ENCODE assay signal across 15 cellular contexts in genomic region chr6:160386869-160387518, GRCh38. TPM values are rescaled to one million over a fixed set of nuclear protein-coding genes. Genes with fewer than 3 reads are reported as not detected.
DNase-seq lines count a peak whose midpoint lies in the region; ATAC-seq and TF ChIP-seq lines count a peak whose summit lies in the region.
"Had no signal": no experiment of that assay in that cellular context is flagged by ENCODE, and none has a peak within 500 bp of the region (broad histone marks: within the 10 kb centered on the region; RNA-seq: fewer than 3 reads in every experiment).

No MANE protein-coding gene starts in this region.

- RAD21 ChIA-PET in HCT116 (lab: Charles Lee; ENCODE audit: low non-redundant PET in 1 of 2, low total read pairs in 2 of 2, uncharacterized antibody in 2 of 2, unreplicated experiment in 2 of 2), result no interaction called here

- no peak overlapping the region for H2AFZ ChIP-seq in HCT116 (ENCODE audit: low read depth, low read length, poor library complexity, severe bottlenecking)
- H2AFZ ChIP-seq: parathyroid adenoma had no signal

- intact Hi-C loops in HCT116 (cut with micrococcal nuclease), result no loop called here

- no peaks in the 10 kb centered on the region for H3K4me1 Mint-ChIP-seq in activated T-cell treated with anti-CD3 and anti-CD28 coated beads, Interleukin-2, amount 50 U/mL, for 4 hours (ENCODE audit: low read depth)
- no peaks in the 10 kb centered on the region for H3K4me1 Mint-ChIP-seq in HFFc6 (ENCODE audit: low read depth)
- H3K4me1 Mint-ChIP-seq: activated CD4-positive, alpha-beta memory T cell treated with anti-CD3 and anti-CD28 coated beads, Interleukin-2, amount 10 ng/mL, durations not matched to agents 7 days and 5 days had no signal

- no peaks in the 10 kb centered on the region for H4K20me1 ChIP-seq in HCT116 (ENCODE audit: insufficient read depth)

- in situ Hi-C loops in astrocyte of the spinal cord (cut with HindIII; ENCODE audit: low sequenced_read_pairs), result no loop called here

- CTCF ChIA-PET in HCT116 (lab: Charles Lee), result no interaction called here

- H3K36me3 ChIP-seq in HCT116 (ENCODE audit: control insufficient read depth in 1 of 2, insufficient read depth in 2 of 2, low read length in 2 of 2) (no peaks in the 10 kb centered on the region), stomach smooth muscle (ENCODE audit: control insufficient read depth in 2 of 2, insufficient read depth in 2 of 2, low read length in 2 of 2) (no peaks in the 10 kb centered on the region)

- no peaks in the 10 kb centered on the region for H3K36me3 Mint-ChIP-seq in activated T-cell treated with anti-CD3 and anti-CD28 coated beads, Interleukin-2, amount 50 U/mL, for 4 hours (ENCODE audit: insufficient read depth)
- H3K36me3 Mint-ChIP-seq in HFFc6 (ENCODE audit: low read depth), result no peaks in the 10 kb centered on the region

- TF ChIP-seq RAD21 in HCT116 (IDR thresholded peaks at IDR 0.05; ENCODE audit: low read depth), result no peak; the same call in 1 of the 2 replicates

- H3K9me3 ChIP-seq in HCT116 (ENCODE audit: control insufficient read depth in 1 of 2, insufficient read depth in 1 of 2, low read depth in 1 of 2, low read length in 2 of 2), result no peaks in the 10 kb centered on the region
- peaks cover 0 to 4% of the 10 kb centered on the region in 2 donors for H3K9me3 ChIP-seq in stomach smooth muscle (ENCODE audit: control insufficient read depth in 2 of 2, low read length in 2 of 2)

- no TSS peak for BruUV-seq in HCT116 (replicated peaks; lab: Mats Ljungman, UMichigan)

- peak; percentile 33 for DNase-seq in HCT116 (ENCODE audit: low read depth, low spot score)
- peak; percentile 9 for DNase-seq in astrocyte of the spinal cord (ENCODE audit: low read depth, low spot score)
- peak; percentile 52 for DNase-seq in kidney glomerular epithelial cell (lab: John Stamatoyannopoulos, UW)
- no peak for DNase-seq in activated T-cell treated with anti-CD3 and anti-CD28 coated beads, Interleukin-2, amount 50 U/mL, for 4 hours
- no peak for DNase-seq in HFFc6
- DNase-seq: activated CD4-positive, alpha-beta memory T cell treated with anti-CD3 and anti-CD28 coated beads, Interleukin-2, amount 10 ng/mL, durations not matched to agents 7 days and 5 days; activated naive CD4-positive, alpha-beta T cell treated with anti-CD3 and anti-CD28 coated beads, Interleukin-2, amount 50 U/mL, for 16 hours; DMS 273 treated with DMSO at 0.1 percent for 48 hours; NCI-H510A had no signal

- no peak overlapping the region for H3K27ac ChIP-seq in HCT116 (ENCODE audit: low read depth, low read length)
- H3K27ac ChIP-seq in stomach smooth muscle (ENCODE audit: low read length), result peak overlapping the region; percentile 50
- H3K27ac ChIP-seq: KMS-11, parathyroid adenoma had no signal

- no peaks in the 10 kb centered on the region for H3K9me2 ChIP-seq in HCT116 (ENCODE audit: insufficient read depth)

- H3K27ac Mint-ChIP-seq in HFFc6, result no peak overlapping the region
- H3K27ac Mint-ChIP-seq: activated CD4-positive, alpha-beta memory T cell treated with anti-CD3 and anti-CD28 coated beads, Interleukin-2, amount 10 ng/mL, durations not matched to agents 7 days and 5 days had no signal

- peak overlapping the region; percentile 63 for H3K4me2 ChIP-seq in HCT116 (ENCODE audit: low read length)
- H3K4me2 ChIP-seq: KMS-11 had no signal

- H3K4me1 ChIP-seq in HCT116 (ENCODE audit: control insufficient read depth in 1 of 2, insufficient read depth in 2 of 2, low read length in 2 of 2) (peaks cover 23 to 30% of the 10 kb centered on the region in 2 experiments), stomach smooth muscle (ENCODE audit: control insufficient read depth, insufficient read depth, low read length) (peaks cover 33% of the 10 kb centered on the region)
- H3K4me1 ChIP-seq: parathyroid adenoma had no signal

- H3K4me3 ChIP-seq in HCT116 (replicated peaks in 1 of 2; ENCODE audit: low read depth in 1 of 2, low read length in 2 of 2) (no peak overlapping the region), astrocyte of the spinal cord (ENCODE audit: low read depth, low read length) (no peak overlapping the region), stomach smooth muscle (ENCODE audit: low read length in 2 of 2) (peak overlapping the region in 1 of 2 donors; percentile 3)

- H3K27me3 ChIP-seq in HCT116 (ENCODE audit: insufficient read depth, low read length), result no peaks in the 10 kb centered on the region
- H3K27me3 ChIP-seq in stomach smooth muscle (ENCODE audit: control insufficient read depth in 1 of 2, insufficient read depth in 2 of 2, low read length in 2 of 2), result no peaks in the 10 kb centered on the region

- no peak for TF ChIP-seq POLR2A in HCT116 (IDR thresholded peaks at IDR 0.05; ENCODE audit: borderline replicate concordance, extremely low read depth, insufficient read depth, insufficient read length)

- H3K4me3 Mint-ChIP-seq in activated T-cell treated with anti-CD3 and anti-CD28 coated beads, Interleukin-2, amount 50 U/mL, for 4 hours, result no peak overlapping the region
- no peak overlapping the region for H3K4me3 Mint-ChIP-seq in HFFc6
- H3K4me3 Mint-ChIP-seq: activated CD4-positive, alpha-beta memory T cell treated with anti-CD3 and anti-CD28 coated beads, Interleukin-2, amount 10 ng/mL, durations not matched to agents 7 days and 5 days had no signal

- H3K9me3 Mint-ChIP-seq in activated T-cell treated with anti-CD3 and anti-CD28 coated beads, Interleukin-2, amount 50 U/mL, for 4 hours, result peaks cover 15% of the 10 kb centered on the region
- H3K9me3 Mint-ChIP-seq in HFFc6, result peaks cover 30% of the 10 kb centered on the region
- H3K9me3 Mint-ChIP-seq: activated CD4-positive, alpha-beta memory T cell treated with anti-CD3 and anti-CD28 coated beads, Interleukin-2, amount 10 ng/mL, durations not matched to agents 7 days and 5 days had no signal

- H3K9ac ChIP-seq in HCT116 (ENCODE audit: low read length), result no peak overlapping the region
- H3K9ac ChIP-seq in stomach smooth muscle (ENCODE audit: low read length in 2 of 2), result no peak overlapping the region
- H3K9ac ChIP-seq: KMS-11, parathyroid adenoma had no signal

- H3K27me3 Mint-ChIP-seq in activated T-cell treated with anti-CD3 and anti-CD28 coated beads, Interleukin-2, amount 50 U/mL, for 4 hours (ENCODE audit: low read depth), result no peaks in the 10 kb centered on the region
- no peaks in the 10 kb centered on the region for H3K27me3 Mint-ChIP-seq in HFFc6 (ENCODE audit: insufficient read depth)

- ATAC-seq in HCT116 (peak; percentile 89), HG03565 (IDR thresholded peaks at IDR 0.05; ENCODE audit: unreplicated experiment) (no peak), HG03196 (IDR thresholded peaks at IDR 0.05; ENCODE audit: unreplicated experiment) (no peak)
- ATAC-seq in activated T-cell treated with anti-CD3 and anti-CD28 coated beads, Interleukin-2, amount 50 U/mL, for 4 hours, result no peak
- ATAC-seq: SK-N-SH treated with all-trans-retinoic acid at 6 μM for 48 hours had no signal

- TF ChIP-seq CTCF in HCT116 (IDR thresholded peaks at IDR 0.05 in 2 of 3, conservative IDR thresholded peaks at IDR 0.05 in 1 of 3; ENCODE audit: borderline replicate concordance in 1 of 3, insufficient read depth in 1 of 3, low read depth in 2 of 3, low read length in 2 of 3) (peak in 1 of 3 experiments; percentile 47; a peak in 2 of 6 replicates), astrocyte of the spinal cord (IDR thresholded peaks at IDR 0.05; ENCODE audit: low read depth, low read length) (no peak), HFFc6 (IDR thresholded peaks at IDR 0.05) (no peak)

- POLR2A ChIA-PET in HCT116 (lab: Charles Lee), result no interaction called here

- no peaks in the 10 kb centered on the region for H3K79me2 ChIP-seq in HCT116 (ENCODE audit: insufficient read depth, low read length)
- H3K79me2 ChIP-seq: parathyroid adenoma had no signal

TF ChIP-seq in HCT116, 20 proteins besides CTCF, POLR2A, EP300 and RAD21:
- no peak for TF ChIP-seq CEBPB (IDR thresholded peaks at IDR 0.05; ENCODE audit: low read depth)
- TF ChIP-seq MAX (IDR thresholded peaks at IDR 0.05), result 0 out of 2 replicates have a peak, but pooled peaks have one; percentile 43
- TF ChIP-seq CBX3 (IDR thresholded peaks at IDR 0.05; ENCODE audit: low read depth), result peak; percentile 45; the same call in 1 of the 2 replicates
- peak; percentile 75 for TF ChIP-seq JUND (IDR thresholded peaks at IDR 0.05)
- TF ChIP-seq FOSL1 (IDR thresholded peaks at IDR 0.05; ENCODE audit: low read depth), result peak; percentile 74

RNA-seq across cellular contexts. Expression of gene SLC22A3, which starts 38.8 kb away (rescaled TPM):
- total RNA-seq in HCT116 (2021; ENCODE audit: unreplicated experiment), result 0.07 TPM
- polyA plus RNA-seq in HCT116 (2012), result not detected in 2 replicates
- under 1 TPM in 2 of 3 donors, not detected in 1; 0.11 to 0.13 TPM for total RNA-seq in activated T-cell treated with anti-CD3 and anti-CD28 coated beads, Interleukin-2, amount 50 U/mL, for 4 hours
- not detected for total RNA-seq in HFFc6 (2021; fragmentation: NEBNext Ultra II Directional; extraction: Animal tissue kit (Norgen Biotek cat#: 25700))
- total RNA-seq: activated CD4-positive, alpha-beta memory T cell treated with anti-CD3 and anti-CD28 coated beads, Interleukin-2, amount 10 ng/mL, durations not matched to agents 7 days and 5 days had no signal

Comparison
In these comparisons a context has a peak if more than half of its experiments do, and no peak if none do; other contexts are left out.
1. DNase-seq: peak in HCT116 (single experiment), astrocyte of the spinal cord (single experiment) and kidney glomerular epithelial cell (single experiment); none in activated T-cell treated with anti-CD3 and anti-CD28 coated beads, Interleukin-2, amount 50 U/mL, for 4 hours (single experiment) and HFFc6 (single experiment).